Comparison of ENCODE assay signal across 8 cellular contexts in the genomic region with DNA sequence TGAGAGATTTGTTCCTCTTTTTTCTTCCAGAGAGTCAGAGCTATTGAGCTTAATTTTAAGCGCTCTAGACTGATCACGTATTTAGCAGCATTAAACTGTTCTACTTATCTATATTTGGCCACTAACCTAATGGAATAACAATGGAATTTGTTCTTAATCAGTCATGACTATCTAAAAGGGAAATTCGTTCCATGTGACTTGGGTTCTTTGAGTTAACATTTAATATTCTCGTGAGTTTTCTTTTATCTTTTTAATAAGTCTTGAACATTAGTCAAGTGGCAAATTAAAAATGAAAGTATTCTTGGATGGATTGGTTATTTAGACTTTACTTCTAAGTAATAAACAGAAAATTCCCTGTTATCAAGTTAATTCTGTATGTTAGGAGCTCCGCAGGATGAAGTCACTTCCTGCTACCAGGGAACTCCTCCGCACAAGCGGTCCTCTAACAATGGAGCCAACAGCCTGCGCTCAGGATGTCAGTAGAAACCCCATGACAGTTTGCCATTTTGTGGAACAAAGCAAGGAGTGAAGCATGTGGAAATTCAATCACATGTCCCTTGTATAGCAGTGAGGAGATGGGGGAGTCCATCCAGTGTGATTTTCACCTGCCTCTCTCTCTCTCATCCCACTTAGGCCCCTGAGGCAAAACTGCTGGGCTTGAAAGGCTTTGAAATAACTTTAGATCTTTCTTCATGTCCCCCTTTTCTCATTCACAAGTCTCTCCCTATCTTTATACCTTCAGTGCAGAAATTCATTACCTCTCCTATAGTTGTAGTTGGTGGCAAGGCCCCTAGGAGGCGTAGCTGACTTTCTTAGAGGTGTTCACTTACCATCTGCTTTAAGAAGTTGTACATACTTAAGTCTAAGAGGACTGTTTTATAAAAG.
DNase-seq lines count a peak whose midpoint lies in the region; ATAC-seq and TF ChIP-seq lines count a peak whose summit lies in the region.

No MANE protein-coding gene starts in this region.

- H3K4me3 ChIP-seq in BJ (ENCODE audit: low read depth, low read length), result no peak overlapping the region
- peak overlapping the region; percentile 3; the same call in 1 of the 2 replicates for H3K4me3 ChIP-seq in OCI-LY3 (ENCODE audit: low read length)
- H3K4me3 ChIP-seq in epithelial cell of esophagus (ENCODE audit: low read length), result no peak overlapping the region
- no peak overlapping the region for H3K4me3 ChIP-seq in esophagus muscularis mucosa
- no peak overlapping the region for H3K4me3 ChIP-seq in spleen

- peak overlapping the region; percentile 43 for H3K4me2 ChIP-seq in OCI-LY3 (ENCODE audit: low read length)

- H3K27ac ChIP-seq in OCI-LY3 (ENCODE audit: low read length) (no peak overlapping the region), esophagus muscularis mucosa (replicated peaks in 1 of 4) (peak overlapping the region in 1 of 4 donors; percentile 4), spleen (no peak overlapping the region)

- H3K4me1 ChIP-seq in OCI-LY3 (ENCODE audit: low read length) (peaks cover 17% of the 10 kb centered on the region), esophagus muscularis mucosa (peaks cover 0 to 3% (median 0%) of the 10 kb centered on the region in 4 donors), spleen (no peaks in the 10 kb centered on the region)

- intact Hi-C loops in esophagus muscularis mucosa (cut with DNase I), result no loop called here
- intact Hi-C loops in spleen (cut with DNase I; ENCODE audit: low total_unique reads), result no loop called here

- H3K9me3 ChIP-seq in OCI-LY3 (ENCODE audit: insufficient read depth, low read length), result no peaks in the 10 kb centered on the region
- H3K9me3 ChIP-seq in esophagus muscularis mucosa, result no peaks in the 10 kb centered on the region
- H3K9me3 ChIP-seq in spleen, result no peaks in the 10 kb centered on the region

- TF ChIP-seq CTCF in BJ (IDR thresholded peaks at IDR 0.05; ENCODE audit: insufficient read depth, low read depth, low read length) (peak; percentile 57), OCI-LY3 (IDR thresholded peaks at IDR 0.05; ENCODE audit: low read depth, low read length) (peak; percentile 99), epithelial cell of esophagus (IDR thresholded peaks at IDR 0.05; ENCODE audit: insufficient read depth, low read depth, low read length, missing control alignments) (peak; percentile 72), esophagus muscularis mucosa (IDR thresholded peaks at IDR 0.05) (peak in 1 of 3 experiments; percentile 27), spleen (IDR thresholded peaks at IDR 0.05 in 8 of 11, conservative IDR thresholded peaks at IDR 0.05 in 3 of 11) (peak in 4 of 11 experiments; percentile 7 to 23 (median 16))

- ATAC-seq in GM18909 (IDR thresholded peaks at IDR 0.05; ENCODE audit: poor library complexity, unreplicated experiment) (peak; percentile 52), GM21390 (IDR thresholded peaks at IDR 0.05; ENCODE audit: unreplicated experiment) (no peak)

- no peak overlapping the region for H2AFZ ChIP-seq in OCI-LY3 (ENCODE audit: low read depth, low read length)

- H3K36me3 ChIP-seq in BJ (ENCODE audit: control insufficient read depth, insufficient read depth, low read length), result no peaks in the 10 kb centered on the region; the same call in 1 of the 2 replicates
- H3K36me3 ChIP-seq in OCI-LY3 (replicated peaks; ENCODE audit: low read depth, low read length), result no peaks in the 10 kb centered on the region
- peaks cover 0 to 17% (median 4%) of the 10 kb centered on the region in 4 donors for H3K36me3 ChIP-seq in esophagus muscularis mucosa
- peaks cover 0 to 52% (median 9%) of the 10 kb centered on the region in 6 donors for H3K36me3 ChIP-seq in spleen

- H3K27me3 ChIP-seq in BJ (ENCODE audit: control insufficient read depth, insufficient read depth, low read length), result no peaks in the 10 kb centered on the region
- H3K27me3 ChIP-seq in OCI-LY3 (ENCODE audit: low read depth, low read length), result no peaks in the 10 kb centered on the region
- no peaks in the 10 kb centered on the region for H3K27me3 ChIP-seq in esophagus muscularis mucosa
- no peaks in the 10 kb centered on the region for H3K27me3 ChIP-seq in spleen (replicated peaks in 1 of 7)

- TF ChIP-seq POLR2A in esophagus muscularis mucosa (IDR thresholded peaks at IDR 0.05; ENCODE audit: low read depth), result no peak
- no peak for TF ChIP-seq POLR2A in spleen (IDR thresholded peaks at IDR 0.05)

- 92% methylated on average over 9 of the region's 9 CpGs for WGBS in esophagus muscularis mucosa
- WGBS in spleen, 5 donors, result 86 to 95% (median 91%) methylated on average over 9 of the region's 9 CpGs

- CTCF ChIA-PET in BJ (lab: Yijun Ruan, JAX), result interaction anchor here (0.7 to 1.5 kb wide), 5 partner anchors 8 to 37 kb away, joined by 3 read pairs; no protein-coding TSS in a partner anchor

- no peaks in the 10 kb centered on the region for H3K79me2 ChIP-seq in OCI-LY3 (ENCODE audit: low read length)

- no peak overlapping the region for H3K9ac ChIP-seq in OCI-LY3 (ENCODE audit: low read length)

- DNase-seq in BJ (ENCODE audit: low read depth) (no peak), epithelial cell of esophagus (ENCODE audit: low read depth) (peak; percentile 55), renal cortical epithelial cell (ENCODE audit: low read depth) (peak; percentile 23), esophagus muscularis mucosa (ENCODE audit: extremely low spot score) (no peak), spleen (no peak)

- POLR2A ChIA-PET in BJ (lab: Charles Lee), result no interaction called here

- no peaks in the 10 kb centered on the region for H4K20me1 ChIP-seq in OCI-LY3 (ENCODE audit: insufficient read depth, low read length)

- no peak for TF ChIP-seq EP300 in esophagus muscularis mucosa (IDR thresholded peaks at IDR 0.05)

Comparison
In these comparisons a context has a peak if more than half of its experiments do, and no peak if none do; other contexts are left out.
1. DNase-seq: peak in epithelial cell of esophagus (single experiment) and renal cortical epithelial cell (single experiment); none in BJ (single experiment), esophagus muscularis mucosa (single experiment) and spleen (single experiment).